In genomic region chr11:68040957-68041591, GRCh38 we compare ENCODE assay signal across 9 cellular contexts. TPM values are rescaled to one million over a fixed set of nuclear protein-coding genes. Genes with fewer than 3 reads are reported as not detected.
DNase-seq lines count a peak whose midpoint lies in the region; ATAC-seq and TF ChIP-seq lines count a peak whose summit lies in the region.
"Had no signal": no experiment of that assay in that cellular context is flagged by ENCODE, and none has a peak within 500 bp of the region (broad histone marks: within the 10 kb centered on the region; RNA-seq: fewer than 3 reads in every experiment).

No MANE protein-coding gene starts in this region.

- no peak for ATAC-seq in stimulated activated memory B cell treated with anti-CD40 and anti-IgM and Interleukin-4, amounts not matched to agents 10 μg/mL and 1 μg/mL and 100 μg/mL, for 72 hours
- ATAC-seq in GM21390 (IDR thresholded peaks at IDR 0.05; ENCODE audit: unreplicated experiment) = no peak

- intact Hi-C loops in left ventricle myocardium inferior (cut with micrococcal nuclease) = no loop called here

- in situ Hi-C loops in HAP-1 (cut with MboI; ENCODE audit: low sequenced_read_pairs) = no loop called here

- peaks cover 19% of the 10 kb centered on the region for H3K4me1 ChIP-seq in HAP-1
- peaks cover 50% of the 10 kb centered on the region for H3K4me1 ChIP-seq in left ventricle myocardium inferior

- peaks cover 39% of the 10 kb centered on the region for H3K4me1 Mint-ChIP-seq in stimulated activated memory B cell treated with anti-CD40 and anti-IgM and Interleukin-4, amounts not matched to agents 10 μg/mL and 1 μg/mL and 100 μg/mL, for 72 hours

- H3K4me3 Mint-ChIP-seq in stimulated activated memory B cell treated with anti-CD40 and anti-IgM and Interleukin-4, amounts not matched to agents 10 μg/mL and 1 μg/mL and 100 μg/mL, for 72 hours = peak overlapping the region; percentile 98

- TF ChIP-seq CTCF in WI38 (IDR thresholded peaks at IDR 0.05; ENCODE audit: low read depth, low read length) (no peak), left ventricle myocardium inferior (IDR thresholded peaks at IDR 0.05; ENCODE audit: borderline replicate concordance) (no peak)

- no peak for DNase-seq in HAP-1 (ENCODE audit: low spot score in 2 of 2)
- DNase-seq in left ventricle myocardium inferior = no peak
- DNase-seq in activated CD4-positive, CD25-positive, alpha-beta regulatory T cell treated with anti-CD3 and anti-CD28 coated beads, Interleukin-2, amount 50 U/mL, for 72 hours = no peak
- no peak for DNase-seq in mesenteric fat pad (ENCODE audit: low spot score)
- no peak for DNase-seq in NCI-H187 treated with DMSO at 0.1 percent for 48 hours (lab: John Stamatoyannopoulos, UW)
- DNase-seq: NCI-H1092 had no signal

- no peaks in the 10 kb centered on the region for H3K9me3 Mint-ChIP-seq in stimulated activated memory B cell treated with anti-CD40 and anti-IgM and Interleukin-4, amounts not matched to agents 10 μg/mL and 1 μg/mL and 100 μg/mL, for 72 hours

- peak overlapping the region; percentile 93 for H3K27ac Mint-ChIP-seq in stimulated activated memory B cell treated with anti-CD40 and anti-IgM and Interleukin-4, amounts not matched to agents 10 μg/mL and 1 μg/mL and 100 μg/mL, for 72 hours

- H3K4me3 ChIP-seq in HAP-1 = peak overlapping the region; percentile 51
- H3K4me3 ChIP-seq in WI38 (ENCODE audit: low read depth, low read length) = peak overlapping the region; percentile 68
- H3K4me3 ChIP-seq in left ventricle myocardium inferior = peak overlapping the region; percentile 78

- no peaks in the 10 kb centered on the region for H3K27me3 ChIP-seq in HAP-1 (ENCODE audit: low read depth)
- H3K27me3 ChIP-seq in left ventricle myocardium inferior (ENCODE audit: low read depth) = no peaks in the 10 kb centered on the region

- H3K9me3 ChIP-seq in HAP-1 (no peaks in the 10 kb centered on the region), left ventricle myocardium inferior (replicated peaks) (no peaks in the 10 kb centered on the region)

- peak overlapping the region; percentile 94 for H3K27ac ChIP-seq in left ventricle myocardium inferior (replicated peaks)

- no peaks in the 10 kb centered on the region for H3K27me3 Mint-ChIP-seq in stimulated activated memory B cell treated with anti-CD40 and anti-IgM and Interleukin-4, amounts not matched to agents 10 μg/mL and 1 μg/mL and 100 μg/mL, for 72 hours

- H3K36me3 ChIP-seq in HAP-1 (replicated peaks) (peaks cover 11% of the 10 kb centered on the region), left ventricle myocardium inferior (peaks cover 28% of the 10 kb centered on the region)

- peaks cover 29% of the 10 kb centered on the region for H3K36me3 Mint-ChIP-seq in stimulated activated memory B cell treated with anti-CD40 and anti-IgM and Interleukin-4, amounts not matched to agents 10 μg/mL and 1 μg/mL and 100 μg/mL, for 72 hours

RNA-seq across cellular contexts. Expression of gene TCIRG1, which starts 2.2 kb away (rescaled TPM):
- total RNA-seq in left ventricle myocardium inferior = 23.4 TPM
- total RNA-seq in mesenteric fat pad = 112 TPM

RNA-seq across cellular contexts. Expression of gene NDUFS8, which starts 10.6 kb away (rescaled TPM):
- total RNA-seq in left ventricle myocardium inferior (436 TPM), mesenteric fat pad (134 TPM)

RNA-seq across cellular contexts. Expression of gene ALDH3B1, which starts 30.9 kb away (rescaled TPM):
- total RNA-seq in left ventricle myocardium inferior (3.7 TPM), mesenteric fat pad (14.6 TPM)

RNA-seq across cellular contexts. Expression of gene UNC93B1, which starts 37.2 kb away (rescaled TPM):
- total RNA-seq in left ventricle myocardium inferior (6.1 TPM), mesenteric fat pad (42.0 TPM)
